ENCODE assay signal across 9 cellular contexts in the genomic region with DNA sequence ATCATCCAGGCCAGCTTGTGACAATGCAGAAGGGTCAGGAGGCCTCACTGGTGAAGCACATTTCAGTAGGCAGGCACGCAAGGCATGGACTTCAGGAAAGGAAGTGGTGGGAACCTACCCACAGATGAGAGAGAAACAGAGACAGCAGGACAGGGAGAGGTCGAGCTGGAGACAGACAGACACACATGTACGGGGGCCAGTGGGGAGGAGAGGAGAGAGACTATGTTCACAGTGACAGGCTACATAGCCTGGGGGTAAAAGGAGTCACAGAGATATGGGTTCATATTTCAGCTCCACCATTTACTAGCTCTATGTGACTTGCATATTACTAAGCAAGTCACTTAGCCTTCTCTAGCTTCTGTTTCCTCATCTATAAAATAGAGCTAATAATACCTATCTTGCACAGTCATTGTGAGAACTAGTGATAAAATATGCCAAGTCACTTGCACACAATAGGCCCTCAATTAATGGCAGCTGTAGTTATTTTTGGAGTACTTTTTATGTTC.
DNase-seq lines count a peak whose midpoint lies in the region; ATAC-seq and TF ChIP-seq lines count a peak whose summit lies in the region.
"Had no signal": no experiment of that assay in that cellular context is flagged by ENCODE, and none has a peak within 500 bp of the region (broad histone marks: within the 10 kb centered on the region; RNA-seq: fewer than 3 reads in every experiment).

No MANE protein-coding gene starts in this region.

- H3K9me3 ChIP-seq in uterus (no peaks in the 10 kb centered on the region), gastroesophageal sphincter (no peaks in the 10 kb centered on the region)

- H3K9me3 Mint-ChIP-seq in activated naive CD8-positive, alpha-beta T cell treated with anti-CD3 and anti-CD28 coated beads, Interleukin-2, amount 50 U/mL, for 24 hours: no peaks in the 10 kb centered on the region
- H3K9me3 Mint-ChIP-seq: nephron progenitor cell had no signal

- H3K27ac ChIP-seq in uterus: no peak overlapping the region
- H3K27ac ChIP-seq in gastroesophageal sphincter: no peak overlapping the region

- H3K4me3 ChIP-seq in uterus (no peak overlapping the region), gastroesophageal sphincter (no peak overlapping the region)

- peak; percentile 52 for ATAC-seq in GM19463 (IDR thresholded peaks at IDR 0.05; ENCODE audit: unreplicated experiment)
- peak; percentile 52 for ATAC-seq in HG03460 (IDR thresholded peaks at IDR 0.05; ENCODE audit: unreplicated experiment)
- ATAC-seq in activated naive CD8-positive, alpha-beta T cell treated with anti-CD3 and anti-CD28 coated beads, Interleukin-2, amount 50 U/mL, for 24 hours: peak; percentile 83
- no peak for ATAC-seq in gastroesophageal sphincter

- DNase-seq in EL (peak; percentile 58), NCI-H345 (lab: John Stamatoyannopoulos, UW) (no peak), Ammon's horn (ENCODE audit: low spot score) (no peak), uterus (no peak)
- peak; percentile 24 for DNase-seq in activated naive CD8-positive, alpha-beta T cell treated with anti-CD3 and anti-CD28 coated beads, Interleukin-2, amount 50 U/mL, for 24 hours
- DNase-seq: nephron progenitor cell had no signal

- H3K4me1 ChIP-seq in uterus: no peaks in the 10 kb centered on the region
- H3K4me1 ChIP-seq in gastroesophageal sphincter: no peaks in the 10 kb centered on the region

- H3K36me3 ChIP-seq in uterus: no peaks in the 10 kb centered on the region
- H3K36me3 ChIP-seq in gastroesophageal sphincter: no peaks in the 10 kb centered on the region

- intact Hi-C loops in uterus (cut with DNase I; ENCODE audit: low total_unique reads): no loop called here

- H3K4me1 Mint-ChIP-seq in activated naive CD8-positive, alpha-beta T cell treated with anti-CD3 and anti-CD28 coated beads, Interleukin-2, amount 50 U/mL, for 24 hours: peaks cover 51% of the 10 kb centered on the region
- H3K4me1 Mint-ChIP-seq: nephron progenitor cell had no signal

- H3K4me3 Mint-ChIP-seq in activated naive CD8-positive, alpha-beta T cell treated with anti-CD3 and anti-CD28 coated beads, Interleukin-2, amount 50 U/mL, for 24 hours: no peak overlapping the region
- H3K4me3 Mint-ChIP-seq: nephron progenitor cell had no signal

- 82 to 95% methylated on average over 3 of the region's 3 CpGs for WGBS in gastroesophageal sphincter (ENCODE audit: low coverage in 1 of 2), 2 donors

- H3K36me3 Mint-ChIP-seq in activated naive CD8-positive, alpha-beta T cell treated with anti-CD3 and anti-CD28 coated beads, Interleukin-2, amount 50 U/mL, for 24 hours (ENCODE audit: low read depth): peaks cover 2% of the 10 kb centered on the region

- no peak for TF ChIP-seq CTCF in uterus (IDR thresholded peaks at IDR 0.05)
- TF ChIP-seq CTCF in gastroesophageal sphincter (IDR thresholded peaks at IDR 0.05): no peak

- TF ChIP-seq POLR2A in uterus (IDR thresholded peaks at IDR 0.05) (no peak), gastroesophageal sphincter (IDR thresholded peaks at IDR 0.05) (no peak)

- TF ChIP-seq EP300 in gastroesophageal sphincter (IDR thresholded peaks at IDR 0.05): no peak

- H3K27ac Mint-ChIP-seq in activated naive CD8-positive, alpha-beta T cell treated with anti-CD3 and anti-CD28 coated beads, Interleukin-2, amount 50 U/mL, for 24 hours: peak overlapping the region; percentile 86
- H3K27ac Mint-ChIP-seq: nephron progenitor cell had no signal

- no peaks in the 10 kb centered on the region for H3K27me3 Mint-ChIP-seq in activated naive CD8-positive, alpha-beta T cell treated with anti-CD3 and anti-CD28 coated beads, Interleukin-2, amount 50 U/mL, for 24 hours

- H3K27me3 ChIP-seq in uterus: no peaks in the 10 kb centered on the region
- H3K27me3 ChIP-seq in gastroesophageal sphincter: no peaks in the 10 kb centered on the region

Comparison
In these comparisons a context has a peak if more than half of its experiments do, and no peak if none do; other contexts are left out.
1. DNase-seq: peak in EL (single experiment) and activated naive CD8-positive, alpha-beta T cell treated with anti-CD3 and anti-CD28 coated beads, Interleukin-2, amount 50 U/mL, for 24 hours (single experiment); none in NCI-H345 (single experiment), Ammon's horn (single experiment) and uterus (0 of 2).